ENCODE assay signal across 1 cellular context in genomic region chr20:63848003-63848911, GRCh38.
A peak's percentile ranks its signal among the peaks of the same experiment; 100 is the strongest.
TF ChIP-seq lines count a peak whose summit lies in the region.

No MANE protein-coding gene starts in this region.

TF ChIP-seq in HepG2, 621 proteins besides CTCF, POLR2A, EP300 and RAD21 (continued from another document and continues in another):
- TF ChIP-seq ZNF574 (CRISPR knock-in tag; IDR thresholded peaks at IDR 0.05), result no peak
- no peak for TF ChIP-seq ZNF816 (CRISPR knock-in tag; IDR thresholded peaks at IDR 0.05; ENCODE audit: borderline replicate concordance)
- no peak for TF ChIP-seq ZNF670 (CRISPR knock-in tag; IDR thresholded peaks at IDR 0.05; ENCODE audit: borderline replicate concordance)
- no peak for TF ChIP-seq MLX (CRISPR knock-in tag; IDR thresholded peaks at IDR 0.05)
- 0 out of 2 replicates have a peak, but pooled peaks have one; percentile 39 for TF ChIP-seq KMT2A (CRISPR knock-in tag; IDR thresholded peaks at IDR 0.05)
- TF ChIP-seq ZNF83 (CRISPR knock-in tag; IDR thresholded peaks at IDR 0.05; ENCODE audit: borderline replicate concordance), result no peak; the same call in 1 of the 2 replicates
- 0 out of 2 replicates have a peak, but pooled peaks have one; percentile 8 for TF ChIP-seq SALL2 (CRISPR knock-in tag; IDR thresholded peaks at IDR 0.05)
- no peak for TF ChIP-seq NBN (conservative IDR thresholded peaks at IDR 0.05)
- TF ChIP-seq LRRFIP1 (CRISPR knock-in tag; conservative IDR thresholded peaks at IDR 0.05), result no peak
- no peak; the same call in 1 of the 2 replicates for TF ChIP-seq ZXDC (CRISPR knock-in tag; IDR thresholded peaks at IDR 0.05)
- TF ChIP-seq SIN3B (IDR thresholded peaks at IDR 0.05; ENCODE audit: low read length), result no peak
- TF ChIP-seq BRD4 (CRISPR knock-in tag; IDR thresholded peaks at IDR 0.05), result no peak
- TF ChIP-seq ZNF572 (CRISPR knock-in tag; IDR thresholded peaks at IDR 0.05), result 0 out of 2 replicates have a peak, but pooled peaks have one; percentile 13
- TF ChIP-seq ZNF704 (CRISPR knock-in tag; IDR thresholded peaks at IDR 0.05; ENCODE audit: borderline replicate concordance), result peak; percentile 23; the same call in 1 of the 2 replicates
- no peak for TF ChIP-seq ATF3 (CRISPR knock-in tag; IDR thresholded peaks at IDR 0.05)
- no peak for TF ChIP-seq PBX2 (CRISPR knock-in tag; IDR thresholded peaks at IDR 0.05)
- no peak for TF ChIP-seq ZNF543 (CRISPR knock-in tag; IDR thresholded peaks at IDR 0.05)
- peak; percentile 64 for TF ChIP-seq ZBTB7B (CRISPR knock-in tag; IDR thresholded peaks at IDR 0.05)
- no peak for TF ChIP-seq ZNF34 (CRISPR knock-in tag; IDR thresholded peaks at IDR 0.05; ENCODE audit: borderline replicate concordance)
- no peak for TF ChIP-seq ZSCAN22 (CRISPR knock-in tag; IDR thresholded peaks at IDR 0.05)
- TF ChIP-seq RFXANK (CRISPR knock-in tag; IDR thresholded peaks at IDR 0.05), result no peak
- no peak for TF ChIP-seq ZNF407 (CRISPR knock-in tag; IDR thresholded peaks at IDR 0.05; ENCODE audit: not compliant biosample characterization)
- no peak for TF ChIP-seq ZNF24 (IDR thresholded peaks at IDR 0.05)
- TF ChIP-seq MZF1 (CRISPR knock-in tag; IDR thresholded peaks at IDR 0.05; ENCODE audit: borderline replicate concordance), result no peak
- TF ChIP-seq ZNF724P (CRISPR knock-in tag; IDR thresholded peaks at IDR 0.05; ENCODE audit: borderline replicate concordance), result no peak
- no peak; the same call in 1 of the 2 replicates for TF ChIP-seq ZNF441 (CRISPR knock-in tag; IDR thresholded peaks at IDR 0.05; ENCODE audit: borderline replicate concordance)
- TF ChIP-seq ZSCAN20 (CRISPR knock-in tag; IDR thresholded peaks at IDR 0.05; ENCODE audit: borderline replicate concordance), result no peak
- TF ChIP-seq ZNF235 (CRISPR knock-in tag; IDR thresholded peaks at IDR 0.05; ENCODE audit: borderline replicate concordance), result no peak; the same call in 1 of the 2 replicates
- no peak for TF ChIP-seq ZSCAN30 (CRISPR knock-in tag; IDR thresholded peaks at IDR 0.05)
- no peak for TF ChIP-seq ISX (CRISPR knock-in tag; conservative IDR thresholded peaks at IDR 0.05)
- no peak for TF ChIP-seq TBX3 (IDR thresholded peaks at IDR 0.05; ENCODE audit: borderline replicate concordance)
- no peak for TF ChIP-seq HINFP (CRISPR knock-in tag; IDR thresholded peaks at IDR 0.05; ENCODE audit: low read depth)
- TF ChIP-seq ZNF430 (CRISPR knock-in tag; IDR thresholded peaks at IDR 0.05), result no peak
- no peak for TF ChIP-seq ZMAT3 (CRISPR knock-in tag; conservative IDR thresholded peaks at IDR 0.05)
- no peak for TF ChIP-seq TRIM24 (CRISPR knock-in tag; IDR thresholded peaks at IDR 0.05)
- TF ChIP-seq HDAC1 (CRISPR knock-in tag; IDR thresholded peaks at IDR 0.05), result peak; percentile 28
- TF ChIP-seq ETS1 (CRISPR knock-in tag; IDR thresholded peaks at IDR 0.05), result 0 out of 2 replicates have a peak, but pooled peaks have one; percentile 24
- TF ChIP-seq ZNF879 (CRISPR knock-in tag; IDR thresholded peaks at IDR 0.05), result no peak
